20 cellular contexts compared by ENCODE assay signal in genomic region chr5:160173-160510, GRCh38. TPM values are rescaled to one million over a fixed set of nuclear protein-coding genes. Genes with fewer than 3 reads are reported as not detected.
DNase-seq lines count a peak whose midpoint lies in the region; ATAC-seq and TF ChIP-seq lines count a peak whose summit lies in the region.
"Had no signal": no experiment of that assay in that cellular context is flagged by ENCODE, and none has a peak within 500 bp of the region (broad histone marks: within the 10 kb centered on the region; RNA-seq: fewer than 3 reads in every experiment).

No MANE protein-coding gene starts in this region.

- peak overlapping the region; percentile 27; the same call in 1 of the 2 replicates for H3K4me3 ChIP-seq in SJCRH30
- no peak overlapping the region for H3K4me3 ChIP-seq in fibroblast of villous mesenchyme (ENCODE audit: low read depth, low read length)
- no peak overlapping the region for H3K4me3 ChIP-seq in spleen
- H3K4me3 ChIP-seq: ascending aorta, left lung, upper lobe of left lung had no signal

- no peaks in the 10 kb centered on the region for H3K9me3 ChIP-seq in SJCRH30 (replicated peaks)
- no peaks in the 10 kb centered on the region for H3K9me3 ChIP-seq in spleen
- H3K9me3 ChIP-seq: ascending aorta, left lung, upper lobe of left lung had no signal

- H3K4me1 ChIP-seq in SJCRH30: peaks cover 48% of the 10 kb centered on the region
- H3K4me1 ChIP-seq in spleen: no peaks in the 10 kb centered on the region
- H3K4me1 ChIP-seq: ascending aorta, left lung, upper lobe of left lung had no signal

- no TSS peak for BruUV-seq in Calu3 (replicated peaks; lab: Mats Ljungman, UMichigan)

- no peaks in the 10 kb centered on the region for H3K36me3 ChIP-seq in SJCRH30
- H3K36me3 ChIP-seq in spleen: no peaks in the 10 kb centered on the region
- H3K36me3 ChIP-seq: ascending aorta, left lung, upper lobe of left lung had no signal

- TF ChIP-seq POLR2A in spleen (IDR thresholded peaks at IDR 0.05): no peak

- 85 to 91% (median 89%) methylated on average over 14 of the region's 14 CpGs for WGBS in spleen, 5 donors

- DNase-seq in activated effector memory CD4-positive, alpha-beta T cell treated with anti-CD3 and anti-CD28 coated beads, Interleukin-2, amount 50 U/mL, for 16 hours: peak; percentile 52
- no peak for DNase-seq in activated effector memory CD4-positive, alpha-beta T cell treated with Interleukin-2 at 50 U/mL for 16 hours
- DNase-seq in SJCRH30 (peak; percentile 85 to 91), fibroblast of villous mesenchyme (ENCODE audit: low read depth) (peak; percentile 12), spleen (peak; percentile 62), Calu3 (no peak), CD1c-positive myeloid dendritic cell (ENCODE audit: extremely low spot score) (no peak)
- DNase-seq: activated gamma-delta T cell treated with Interleukin-2 at 50 U/mL for 16 hours; CD8-positive, alpha-beta memory T cell; GOT3; NCI-H187; SHP77; stimulated activated naive CD4-positive, alpha-beta T cell treated with Interleukin-2 at 50 U/mL for 16 hours; T-helper 17 cell had no signal

- H3K4me3 Mint-ChIP-seq in Calu3 (ENCODE audit: low read depth, unreplicated experiment): no peak overlapping the region
- H3K4me3 Mint-ChIP-seq: activated CD8-positive, alpha-beta memory T cell treated with anti-CD3 and anti-CD28 coated beads, Interleukin-2, amount 10 ng/mL, durations not matched to agents 7 days and 5 days; CD8-positive, alpha-beta memory T cell; T-helper 17 cell had no signal

- ATAC-seq in HG02623 (IDR thresholded peaks at IDR 0.05; ENCODE audit: unreplicated experiment): no peak
- ATAC-seq: activated CD8-positive, alpha-beta memory T cell treated with anti-CD3 and anti-CD28 coated beads, Interleukin-2, amount 10 ng/mL, durations not matched to agents 7 days and 5 days; left lung; T-helper 17 cell had no signal

- H3K27me3 Mint-ChIP-seq in Calu3 (ENCODE audit: unreplicated experiment): peaks cover 61% of the 10 kb centered on the region
- H3K27me3 Mint-ChIP-seq: activated CD8-positive, alpha-beta memory T cell treated with anti-CD3 and anti-CD28 coated beads, Interleukin-2, amount 10 ng/mL, durations not matched to agents 7 days and 5 days had no signal

- no peak overlapping the region for H3K27ac Mint-ChIP-seq in Calu3 (ENCODE audit: unreplicated experiment)
- H3K27ac Mint-ChIP-seq: activated CD8-positive, alpha-beta memory T cell treated with anti-CD3 and anti-CD28 coated beads, Interleukin-2, amount 10 ng/mL, durations not matched to agents 7 days and 5 days; CD8-positive, alpha-beta memory T cell; T-helper 17 cell had no signal

- H3K36me3 Mint-ChIP-seq in Calu3 (ENCODE audit: insufficient read depth, unreplicated experiment): no peaks in the 10 kb centered on the region
- H3K36me3 Mint-ChIP-seq: activated CD8-positive, alpha-beta memory T cell treated with anti-CD3 and anti-CD28 coated beads, Interleukin-2, amount 10 ng/mL, durations not matched to agents 7 days and 5 days; CD8-positive, alpha-beta memory T cell had no signal

- CTCF ChIA-PET in Calu3 (lab: Charles Lee): no interaction called here

- intact Hi-C loops in spleen (cut with DNase I; ENCODE audit: low total_unique reads) (no loop called here), Calu3 (cut with micrococcal nuclease; ENCODE audit: unreplicated experiment) (no loop called here)

- H3K9me3 Mint-ChIP-seq in Calu3 (ENCODE audit: low read depth, unreplicated experiment): no peaks in the 10 kb centered on the region
- H3K9me3 Mint-ChIP-seq: CD8-positive, alpha-beta memory T cell had no signal

- TF ChIP-seq CTCF in fibroblast of villous mesenchyme (IDR thresholded peaks at IDR 0.05; ENCODE audit: insufficient read depth, low read depth, low read length) (no peak), spleen (IDR thresholded peaks at IDR 0.05 in 8 of 11, conservative IDR thresholded peaks at IDR 0.05 in 3 of 11) (no peak), Calu3 (IDR thresholded peaks at IDR 0.05; ENCODE audit: unreplicated experiment) (no peak)

- peak overlapping the region; percentile 73 for H3K27ac ChIP-seq in SJCRH30
- H3K27ac ChIP-seq in spleen: no peak overlapping the region
- H3K27ac ChIP-seq: ascending aorta, left lung, upper lobe of left lung had no signal

- H3K4me1 Mint-ChIP-seq in Calu3 (ENCODE audit: low read depth, unreplicated experiment): no peaks in the 10 kb centered on the region
- H3K4me1 Mint-ChIP-seq: activated CD8-positive, alpha-beta memory T cell treated with anti-CD3 and anti-CD28 coated beads, Interleukin-2, amount 10 ng/mL, durations not matched to agents 7 days and 5 days; CD8-positive, alpha-beta memory T cell had no signal

- H3K27me3 ChIP-seq in SJCRH30: no peaks in the 10 kb centered on the region
- peaks cover 0 to 58% (median 0%) of the 10 kb centered on the region in 7 donors for H3K27me3 ChIP-seq in spleen (replicated peaks in 1 of 7)
- H3K27me3 ChIP-seq: ascending aorta, upper lobe of left lung had no signal

RNA-seq across cellular contexts. Expression of gene LRRC14B, which starts 31.2 kb away (rescaled TPM):
- total RNA-seq in SJCRH30 (2014; rRNA removed; shearing (Covaris generic)): not detected in 2 replicates
- total RNA-seq in fibroblast of villous mesenchyme: not detected in 2 replicates
- not detected for total RNA-seq in spleen
- under 1 TPM in 1 of 3 donors, not detected in 2; 0.10 TPM for polyA plus RNA-seq in spleen
- total RNA-seq in Calu3 (2022): not detected in 2 replicates
- total RNA-seq: activated CD8-positive, alpha-beta memory T cell treated with anti-CD3 and anti-CD28 coated beads, Interleukin-2, amount 10 ng/mL, durations not matched to agents 7 days and 5 days; ascending aorta; CD8-positive, alpha-beta memory T cell; left lung; NCI-H460; T-helper 17 cell; upper lobe of left lung had no signal
- polyA plus RNA-seq: CD8-positive, alpha-beta memory T cell had no signal

RNA-seq across cellular contexts. Expression of gene CCDC127, which starts 57.8 kb away (rescaled TPM):
- total RNA-seq in SJCRH30 (2014; rRNA removed; shearing (Covaris generic)): 2.4 and 2.5 TPM in 2 replicates
- 4.2 and 4.3 TPM in 2 replicates for total RNA-seq in fibroblast of villous mesenchyme
- 1 to 10 TPM; 2.8 to 8.9 (median 5.7) TPM for total RNA-seq in spleen
- 1 to 10 TPM; 1.2 to 2.6 (median 1.8) TPM for polyA plus RNA-seq in spleen
- 7.3 and 7.8 TPM in 2 replicates for total RNA-seq in Calu3 (2022)

RNA-seq across cellular contexts. Expression of gene SDHA, which starts 58.0 kb away (rescaled TPM):
- total RNA-seq in SJCRH30 (2014; rRNA removed; shearing (Covaris generic)): 43.2 and 46.1 TPM in 2 replicates
- total RNA-seq in fibroblast of villous mesenchyme: 84.4 and 87.2 TPM in 2 replicates
- total RNA-seq in spleen: 100 to 1,000 TPM in 6 of 7 donors, 10 to 100 TPM in 1; 91.9 to 135 (median 122) TPM
- polyA plus RNA-seq in spleen: 10 to 100 TPM; 58.6 to 86.0 (median 62.3) TPM
- total RNA-seq in Calu3 (2022): 96.9 and 107 TPM in 2 replicates

Comparison
In these comparisons a context has a peak if more than half of its experiments do, and no peak if none do; other contexts are left out.
1. DNase-seq: peak in activated effector memory CD4-positive, alpha-beta T cell treated with anti-CD3 and anti-CD28 coated beads, Interleukin-2, amount 50 U/mL, for 16 hours (single experiment), SJCRH30 (2 of 2), fibroblast of villous mesenchyme (single experiment) and spleen (single experiment); none in activated effector memory CD4-positive, alpha-beta T cell treated with Interleukin-2 at 50 U/mL for 16 hours (single experiment), Calu3 (single experiment) and CD1c-positive myeloid dendritic cell (single experiment).